ENCODE assay signal across 3 cellular contexts in the genomic region with DNA sequence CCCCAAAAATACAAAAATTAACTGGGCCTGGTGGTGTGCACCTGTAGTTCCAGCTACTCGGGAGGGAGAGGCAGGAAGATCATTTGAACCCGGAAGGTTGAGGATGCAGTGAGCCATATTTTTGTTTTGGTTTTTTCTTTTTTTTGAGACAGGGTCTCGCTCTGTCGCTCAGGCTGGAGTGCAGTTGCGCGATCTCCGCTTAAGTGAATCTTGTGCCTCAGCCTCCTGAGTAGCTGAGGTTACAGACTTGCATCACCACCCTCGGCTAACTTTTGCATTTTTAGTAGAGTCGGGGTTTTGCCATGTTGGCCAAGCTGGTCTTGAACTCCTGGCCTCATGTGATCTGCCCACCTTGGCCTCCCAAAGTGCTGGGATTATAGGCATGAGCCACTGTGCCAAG. TPM values are rescaled to one million over a fixed set of nuclear protein-coding genes. Genes with fewer than 3 reads are reported as not detected.
"Had no signal": no experiment of that assay in that cellular context is flagged by ENCODE, and none has a peak within 500 bp of the region (broad histone marks: within the 10 kb centered on the region; RNA-seq: fewer than 3 reads in every experiment).

No MANE protein-coding gene starts in this region.

RNA-seq across cellular contexts. Expression of a gene that starts 24.5 kb away (rescaled TPM):
- total RNA-seq: smooth muscle cell had no signal
- polyA plus RNA-seq: naive thymus-derived CD4-positive, alpha-beta T cell; neural cell; smooth muscle cell had no signal
